1 cellular context compared by ENCODE assay signal in the genomic region with DNA sequence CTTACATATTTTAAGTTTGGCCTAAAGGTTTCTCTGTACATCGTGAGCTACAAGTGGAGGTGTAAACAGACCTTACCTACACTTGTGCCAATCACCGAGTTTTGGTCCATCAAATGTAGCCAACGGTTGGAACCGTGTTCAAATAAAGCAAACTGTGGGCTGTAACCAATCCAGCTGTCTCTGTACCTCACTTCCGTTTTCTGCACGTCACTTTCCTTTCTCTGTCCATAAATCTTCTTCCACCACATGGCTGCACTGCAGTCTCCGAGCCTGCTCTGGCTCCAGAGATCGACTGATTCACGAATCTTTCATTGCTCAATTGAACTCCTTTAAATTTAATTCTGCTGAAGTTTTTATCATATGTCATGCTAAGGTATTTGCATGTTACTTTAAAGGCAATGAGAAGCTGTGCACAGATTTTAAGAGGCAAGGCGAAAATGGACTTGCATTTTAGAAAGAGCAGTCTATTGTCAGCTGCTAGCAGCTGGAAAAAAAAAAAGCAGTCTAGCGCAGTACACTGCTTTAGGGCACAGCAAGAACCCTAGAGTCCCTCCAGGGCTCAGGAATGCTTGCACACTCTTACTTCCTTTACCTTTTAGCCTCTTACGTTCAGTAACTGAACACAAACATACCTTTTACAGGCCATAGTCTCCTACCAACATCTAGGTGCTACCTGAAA.
TF ChIP-seq lines count a peak whose summit lies in the region.

No MANE protein-coding gene starts in this region.

TF ChIP-seq in GM23338, 12 proteins besides CTCF, POLR2A, EP300 and RAD21:
- TF ChIP-seq ZNF462 (CRISPR knock-in tag; IDR thresholded peaks at IDR 0.05) (no peak), JUNB (IDR thresholded peaks at IDR 0.05; ENCODE audit: unreplicated experiment) (no peak), EZH2 (IDR thresholded peaks at IDR 0.05; ENCODE audit: low read depth, unreplicated experiment) (no peak), POLR2AphosphoS5 (IDR thresholded peaks at IDR 0.05; ENCODE audit: low read depth) (no peak)
TF ChIP-seq in GM23338: peak in this region for 0.
